ENCODE assay signal across 5 cellular contexts in genomic region chr10:23270531-23270930, GRCh38.
"Had no signal": no experiment of that assay in that cellular context is flagged by ENCODE, and none has a peak within 500 bp of the region (broad histone marks: within the 10 kb centered on the region; RNA-seq: fewer than 3 reads in every experiment).

No MANE protein-coding gene starts in this region.

- H2AFZ ChIP-seq: GM23338 had no signal

- H3K4me2 ChIP-seq: GM23338 had no signal

- ATAC-seq: GM23338, HepG2 had no signal

- H3K4me3 ChIP-seq: GM23338 had no signal

- DNase-seq: H9, HCEC 1CT had no signal

- H3K27ac ChIP-seq: HL-60 had no signal
